ENCODE assay signal across 24 cellular contexts in genomic region chr2:220365023-220365422, GRCh38.
DNase-seq lines count a peak whose midpoint lies in the region; ATAC-seq, FAIRE-seq and TF ChIP-seq lines count a peak whose summit lies in the region.
"Had no signal": no experiment of that assay in that cellular context is flagged by ENCODE, and none has a peak within 500 bp of the region (broad histone marks: within the 10 kb centered on the region; RNA-seq: fewer than 3 reads in every experiment).

No MANE protein-coding gene starts in this region.

- no peaks in the 10 kb centered on the region for H3K36me3 ChIP-seq in BJ (ENCODE audit: control insufficient read depth, insufficient read depth, low read length)
- peaks cover 3% of the 10 kb centered on the region; the same call in 1 of the 2 replicates for H3K36me3 ChIP-seq in MG63
- no peaks in the 10 kb centered on the region for H3K36me3 ChIP-seq in bronchial epithelial cell (ENCODE audit: control insufficient read depth, insufficient read depth, low read length)
- H3K36me3 ChIP-seq: neural progenitor cell, tibial nerve had no signal

- H3K27ac Mint-ChIP-seq in type B pancreatic cell = no peak overlapping the region
- H3K27ac Mint-ChIP-seq: activated CD4-positive, alpha-beta T cell treated with anti-CD3 and anti-CD28 coated beads, Interleukin-2, amount 10 ng/mL, durations not matched to agents 7 days and 5 days; activated T-helper 2 cell treated with anti-CD3 and anti-CD28 coated beads, Interferon-gamma antibody, Interleukin-2, Interleukin-4, amounts not matched to agents 10 μg/mL and 5 μg/mL and 100 μg/mL, durations not matched to agents 14 hours and 24 hours and 36 hours; CD8-positive, alpha-beta memory T cell; H9; immature natural killer cell; neural progenitor cell; progenitor cell of endocrine pancreas; stimulated activated naive CD8-positive, alpha-beta T cell treated with anti-CD3 and anti-CD28 coated beads, Interleukin-15, Interleukin-2, amounts not matched to agents 100 ng/mL and 50 ng/mL, for 24 hours had no signal

- no peak for ATAC-seq in sciatic nerve

- peak; percentile 62 for FAIRE-seq in bronchial epithelial cell (lab: Jason Lieb, UNC)

- no peaks in the 10 kb centered on the region for H3K4me1 Mint-ChIP-seq in type B pancreatic cell (ENCODE audit: unreplicated experiment)
- H3K4me1 Mint-ChIP-seq: activated CD4-positive, alpha-beta T cell treated with anti-CD3 and anti-CD28 coated beads, Interleukin-2, amount 10 ng/mL, durations not matched to agents 7 days and 5 days; CD8-positive, alpha-beta memory T cell; H9; immature natural killer cell; neural progenitor cell had no signal

- H3K27me3 ChIP-seq in BJ (ENCODE audit: control insufficient read depth, insufficient read depth, low read length) (no peaks in the 10 kb centered on the region), MG63 (no peaks in the 10 kb centered on the region), bronchial epithelial cell (ENCODE audit: control insufficient read depth, insufficient read depth, low read length) (no peaks in the 10 kb centered on the region)
- H3K27me3 ChIP-seq: neural progenitor cell, tibial nerve had no signal

- no peaks in the 10 kb centered on the region for H3K9me3 Mint-ChIP-seq in type B pancreatic cell
- H3K9me3 Mint-ChIP-seq: stimulated activated naive CD8-positive, alpha-beta T cell treated with anti-CD3 and anti-CD28 coated beads, Interleukin-15, Interleukin-2, amounts not matched to agents 100 ng/mL and 50 ng/mL, for 24 hours had no signal

- POLR2A ChIA-PET in BJ (lab: Charles Lee) = interaction anchor here (0.6 kb wide), 1 partner anchor 1700 kb away, joined by 5 read pairs; no protein-coding TSS in a partner anchor

- intact Hi-C loops in sciatic nerve (cut with DNase I) = no loop called here

- H3K4me3 Mint-ChIP-seq in type B pancreatic cell = no peak overlapping the region
- H3K4me3 Mint-ChIP-seq: activated CD4-positive, alpha-beta T cell treated with anti-CD3 and anti-CD28 coated beads, Interleukin-2, amount 10 ng/mL, durations not matched to agents 7 days and 5 days; CD8-positive, alpha-beta memory T cell; H9; immature natural killer cell; neural progenitor cell; stimulated activated naive CD8-positive, alpha-beta T cell treated with anti-CD3 and anti-CD28 coated beads, Interleukin-15, Interleukin-2, amounts not matched to agents 100 ng/mL and 50 ng/mL, for 24 hours had no signal

- DNase-seq in BJ (ENCODE audit: low read depth) = peak; percentile 26
- DNase-seq in MG63 = peak; percentile 51
- peak; percentile 99 for DNase-seq in bronchial epithelial cell (ENCODE audit: low read depth)
- DNase-seq in foreskin fibroblast = peak; percentile 12 to 63
- no peak for DNase-seq in sciatic nerve (ENCODE audit: low spot score)
- no peak for DNase-seq in germinal center (ENCODE audit: low spot score)
- no peak for DNase-seq in NCI-H1930 (lab: John Stamatoyannopoulos, UW)
- no peak for DNase-seq in type B pancreatic cell (ENCODE audit: extremely low spot score, unreplicated experiment)
- DNase-seq: activated CD4-positive, alpha-beta T cell treated with anti-CD3 and anti-CD28 coated beads, Interleukin-2, amount 10 ng/mL, durations not matched to agents 7 days and 5 days; CD8-positive, alpha-beta memory T cell; central memory CD4-positive, alpha-beta T cell; DMS53; erythroblast; H9; immature natural killer cell; NCI-H526 treated with DMSO at 0.1 percent for 48 hours; SHP77 treated with DMSO at 0.1 percent for 48 hours; stimulated activated CD4-positive, alpha-beta T cell treated with anti-CD3 and anti-CD28 coated beads, Interleukin-2, amount 100 ng/mL, for 24 hours; T-helper 1 cell had no signal

- H3K36me3 Mint-ChIP-seq in type B pancreatic cell = no peaks in the 10 kb centered on the region
- H3K36me3 Mint-ChIP-seq: CD8-positive, alpha-beta memory T cell; immature natural killer cell; neural progenitor cell had no signal

- no peak overlapping the region for H3K4me3 ChIP-seq in BJ (ENCODE audit: low read depth, low read length)
- no peak overlapping the region for H3K4me3 ChIP-seq in MG63
- no peak overlapping the region for H3K4me3 ChIP-seq in bronchial epithelial cell (ENCODE audit: low read depth, low read length)
- H3K4me3 ChIP-seq in foreskin fibroblast (ENCODE audit: low read depth in 1 of 2, low read length in 2 of 2) = no peak overlapping the region
- H3K4me3 ChIP-seq: neural progenitor cell, tibial nerve had no signal

- peaks cover 5% of the 10 kb centered on the region; the same call in 1 of the 2 replicates for H3K9me3 ChIP-seq in MG63

- CTCF ChIA-PET in BJ (lab: Yijun Ruan, JAX) = interaction anchor here (0.5 kb wide), 1 partner anchor 299 kb away, joined by 3 read pairs; no protein-coding TSS in a partner anchor

- no peaks in the 10 kb centered on the region for H3K27me3 Mint-ChIP-seq in type B pancreatic cell
- H3K27me3 Mint-ChIP-seq: activated CD4-positive, alpha-beta T cell treated with anti-CD3 and anti-CD28 coated beads, Interleukin-2, amount 10 ng/mL, durations not matched to agents 7 days and 5 days; CD8-positive, alpha-beta memory T cell; progenitor cell of endocrine pancreas; stimulated activated naive CD8-positive, alpha-beta T cell treated with anti-CD3 and anti-CD28 coated beads, Interleukin-15, Interleukin-2, amounts not matched to agents 100 ng/mL and 50 ng/mL, for 24 hours had no signal

- TF ChIP-seq CTCF in BJ (IDR thresholded peaks at IDR 0.05; ENCODE audit: insufficient read depth, low read depth, low read length) (no peak), bronchial epithelial cell (IDR thresholded peaks at IDR 0.05; ENCODE audit: insufficient read depth, low read length, severe bottlenecking) (no peak), foreskin fibroblast (IDR thresholded peaks at IDR 0.05; ENCODE audit: low read depth, low read length) (no peak), type B pancreatic cell (conservative IDR thresholded peaks at IDR 0.05) (no peak)

Comparison
In these comparisons a context has a peak if more than half of its experiments do, and no peak if none do; other contexts are left out.
1. DNase-seq: peak in BJ (single experiment), MG63 (single experiment), bronchial epithelial cell (single experiment) and foreskin fibroblast (2 of 2); none in sciatic nerve (single experiment), germinal center (single experiment), NCI-H1930 (0 of 2) and type B pancreatic cell (single experiment).